Comparison of ENCODE assay signal across 2 cellular contexts in the genomic region with DNA sequence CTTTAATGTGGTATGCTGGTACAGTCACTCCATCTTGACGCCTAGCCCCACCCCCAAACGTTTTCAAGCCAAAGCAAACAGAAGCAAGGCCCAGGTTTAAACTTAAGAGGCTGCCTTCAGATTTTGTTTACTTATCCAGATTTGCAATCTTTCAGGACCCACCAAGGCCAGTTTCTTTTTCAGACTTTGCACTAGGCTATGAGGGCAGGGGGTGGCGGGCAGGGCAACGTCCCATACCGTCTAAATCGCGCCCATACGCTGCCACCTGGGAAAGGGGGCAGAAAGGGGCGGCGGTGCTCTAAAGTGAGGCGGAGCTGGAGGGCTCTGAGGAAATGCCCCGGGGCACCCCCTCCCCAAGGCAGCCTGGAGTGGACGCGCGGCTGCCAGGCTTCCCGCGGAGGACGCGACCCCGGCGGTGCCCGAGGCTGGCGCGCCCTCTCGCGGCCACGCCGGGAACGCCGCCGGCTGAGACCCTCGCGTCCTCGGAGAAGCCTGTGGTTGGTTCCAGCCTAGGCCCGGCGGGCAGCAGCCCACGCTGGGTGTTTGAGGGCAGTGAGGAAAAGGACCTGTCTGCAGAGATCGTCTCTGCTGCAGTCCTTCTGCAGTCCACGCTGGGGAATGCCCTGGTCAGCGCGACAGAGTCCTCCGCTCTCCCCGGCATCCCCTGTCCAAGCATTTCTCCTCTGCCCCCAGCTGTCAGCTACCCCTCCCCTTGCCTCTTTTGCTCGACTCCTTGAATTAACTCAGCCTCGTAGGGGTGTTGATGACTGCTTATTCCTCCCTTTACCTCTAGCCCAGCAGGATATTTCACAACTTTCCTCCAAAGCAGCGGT.
TF ChIP-seq lines count a peak whose summit lies in the region.

No MANE protein-coding gene starts in this region.

TF ChIP-seq in IMR-90, 13 proteins besides CTCF, POLR2A, EP300 and RAD21:
- TF ChIP-seq SMC3 (IDR thresholded peaks at IDR 0.05; ENCODE audit: low read depth, low read length) (peak; percentile 98), MAZ (IDR thresholded peaks at IDR 0.05; ENCODE audit: borderline replicate concordance, low read depth, low read length) (peak; percentile 34; the same call in 1 of the 2 replicates), CEBPB (IDR thresholded peaks at IDR 0.05; ENCODE audit: low read depth, low read length) (peak; percentile 20; the same call in 1 of the 2 replicates)
- TF ChIP-seq, protein P1, sequence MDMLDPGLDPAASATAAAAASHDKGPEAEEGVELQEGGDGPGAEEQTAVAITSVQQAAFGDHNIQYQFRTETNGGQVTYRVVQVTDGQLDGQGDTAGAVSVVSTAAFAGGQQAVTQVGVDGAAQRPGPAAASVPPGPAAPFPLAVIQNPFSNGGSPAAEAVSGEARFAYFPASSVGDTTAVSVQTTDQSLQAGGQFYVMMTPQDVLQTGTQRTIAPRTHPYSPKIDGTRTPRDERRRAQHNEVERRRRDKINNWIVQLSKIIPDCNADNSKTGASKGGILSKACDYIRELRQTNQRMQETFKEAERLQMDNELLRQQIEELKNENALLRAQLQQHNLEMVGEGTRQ (IDR thresholded peaks at IDR 0.05; ENCODE audit: low read depth, low read length), result no peak

TF ChIP-seq in GM12878, 131 proteins besides CTCF, POLR2A, EP300 and RAD21:
- TF ChIP-seq SMC3 (IDR thresholded peaks at IDR 0.05; ENCODE audit: borderline replicate concordance, low read length), result peak; percentile 67
- no peak for TF ChIP-seq ETV6 (conservative IDR thresholded peaks at IDR 0.05 in 1 of 2, IDR thresholded peaks at IDR 0.05 in 1 of 2; ENCODE audit: borderline replicate concordance in 1 of 2, low read depth in 1 of 2)
- TF ChIP-seq NR2C2 (IDR thresholded peaks at IDR 0.05; ENCODE audit: borderline replicate concordance, control insufficient read depth, insufficient read length, low read depth), result no peak
- TF ChIP-seq IKZF1 (conservative IDR thresholded peaks at IDR 0.05), result 0 out of 2 replicates have a peak, but pooled peaks have one; percentile 22
- TF ChIP-seq, protein P2, sequence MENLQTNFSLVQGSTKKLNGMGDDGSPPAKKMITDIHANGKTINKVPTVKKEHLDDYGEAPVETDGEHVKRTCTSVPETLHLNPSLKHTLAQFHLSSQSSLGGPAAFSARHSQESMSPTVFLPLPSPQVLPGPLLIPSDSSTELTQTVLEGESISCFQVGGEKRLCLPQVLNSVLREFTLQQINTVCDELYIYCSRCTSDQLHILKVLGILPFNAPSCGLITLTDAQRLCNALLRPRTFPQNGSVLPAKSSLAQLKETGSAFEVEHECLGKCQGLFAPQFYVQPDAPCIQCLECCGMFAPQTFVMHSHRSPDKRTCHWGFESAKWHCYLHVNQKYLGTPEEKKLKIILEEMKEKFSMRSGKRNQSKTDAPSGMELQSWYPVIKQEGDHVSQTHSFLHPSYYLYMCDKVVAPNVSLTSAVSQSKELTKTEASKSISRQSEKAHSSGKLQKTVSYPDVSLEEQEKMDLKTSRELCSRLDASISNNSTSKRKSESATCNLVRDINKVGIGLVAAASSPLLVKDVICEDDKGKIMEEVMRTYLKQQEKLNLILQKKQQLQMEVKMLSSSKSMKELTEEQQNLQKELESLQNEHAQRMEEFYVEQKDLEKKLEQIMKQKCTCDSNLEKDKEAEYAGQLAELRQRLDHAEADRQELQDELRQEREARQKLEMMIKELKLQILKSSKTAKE (IDR thresholded peaks at IDR 0.05; ENCODE audit: low read depth, poor library complexity, severe bottlenecking), result no peak
- TF ChIP-seq TAF1 (IDR thresholded peaks at IDR 0.05; ENCODE audit: borderline replicate concordance, low read depth, low read length), result no peak
